ENCODE assay signal across 8 cellular contexts in the genomic region with DNA sequence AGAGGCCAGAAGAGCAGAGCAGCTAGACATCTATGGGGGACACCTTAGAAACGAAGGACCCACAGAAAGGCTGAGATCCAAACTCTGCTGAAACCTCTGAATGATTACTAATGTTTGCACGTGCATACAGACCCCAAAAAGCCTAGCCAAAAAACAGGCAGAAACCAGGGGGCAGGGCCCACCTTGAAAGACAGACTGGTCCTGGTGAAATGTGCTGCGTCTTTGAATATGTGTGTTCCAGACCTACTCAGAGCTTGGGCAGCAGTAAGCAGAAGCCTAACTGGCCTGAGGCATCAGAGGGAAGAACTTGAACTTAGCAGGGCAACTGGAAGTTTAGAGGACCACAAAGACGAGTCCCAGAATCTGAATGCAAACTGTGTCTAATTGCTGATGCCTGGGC.
"Had no signal": no experiment of that assay in that cellular context is flagged by ENCODE, and none has a peak within 500 bp of the region (broad histone marks: within the 10 kb centered on the region; RNA-seq: fewer than 3 reads in every experiment).

No MANE protein-coding gene starts in this region.

- DNase-seq: GM23248, GOT3, H7, H9, HCEC 1CT, HFFc6 had no signal

- H3K9me3 Mint-ChIP-seq: GM23338, HFFc6 had no signal

- H3K4me1 Mint-ChIP-seq: GM23338, H9 had no signal

- H3K4me3 Mint-ChIP-seq: GM23338, H9, HFFc6 had no signal

- H3K27ac ChIP-seq: GM23248 had no signal

- H3K4me3 ChIP-seq: GM23248, GM23338, HAP-1 had no signal

- H3K36me3 ChIP-seq: HAP-1 had no signal

- H3K9me3 ChIP-seq: HAP-1 had no signal

- H3K27ac Mint-ChIP-seq: GM23338, H9, HFFc6 had no signal

- H3K4me1 ChIP-seq: HAP-1 had no signal
